Comparison of ENCODE assay signal across 1 cellular context in the genomic region with DNA sequence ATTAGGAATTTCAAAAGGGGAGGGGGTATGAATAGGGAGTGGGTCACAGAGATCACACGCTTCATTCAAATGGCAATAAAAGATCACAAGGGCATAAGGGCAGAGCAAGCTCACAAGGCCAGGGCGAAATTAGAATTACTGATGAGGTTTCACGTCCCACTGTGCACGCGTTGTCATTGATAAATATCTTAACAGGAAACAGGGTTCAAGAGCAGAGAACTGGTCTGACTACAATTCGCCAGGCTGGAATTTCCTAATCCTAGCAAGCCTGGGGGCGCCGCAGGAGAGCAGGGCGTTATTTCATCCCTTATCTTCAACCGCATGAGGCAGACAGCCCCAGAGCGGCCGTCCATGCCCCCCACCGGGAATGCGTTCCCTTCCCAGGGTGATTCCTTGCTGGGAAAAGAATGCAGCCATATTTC.
TF ChIP-seq lines count a peak whose summit lies in the region.

No MANE protein-coding gene starts in this region.

TF ChIP-seq in HEK293, 187 proteins besides CTCF, POLR2A, EP300 and RAD21 (continued from another document):
- TF ChIP-seq ZIC2 (tag by site-specific recombination; IDR thresholded peaks at IDR 0.05) (peak; percentile 97), IKZF3 (tag by site-specific recombination; IDR thresholded peaks at IDR 0.05) (peak; percentile 91)
